ENCODE assay signal across 9 cellular contexts in genomic region chr1:33346921-33347649, GRCh38. TPM values are rescaled to one million over a fixed set of nuclear protein-coding genes. Genes with fewer than 3 reads are reported as not detected.
DNase-seq lines count a peak whose midpoint lies in the region; ATAC-seq, FAIRE-seq and TF ChIP-seq lines count a peak whose summit lies in the region.
"Had no signal": no experiment of that assay in that cellular context is flagged by ENCODE, and none has a peak within 500 bp of the region (broad histone marks: within the 10 kb centered on the region; RNA-seq: fewer than 3 reads in every experiment).

No MANE protein-coding gene starts in this region.

- H3K27ac ChIP-seq in right lobe of liver (peak overlapping the region; percentile 97), testis (peak overlapping the region; percentile 86 to 97)

- peaks cover 0 to 62% (median 24%) of the 10 kb centered on the region in 4 donors for H3K4me1 ChIP-seq in right lobe of liver
- H3K4me1 ChIP-seq in testis, result peaks cover 24% of the 10 kb centered on the region

- TF ChIP-seq POLR2A in right lobe of liver (IDR thresholded peaks at IDR 0.05), result peak; percentile 93
- TF ChIP-seq POLR2A in testis (IDR thresholded peaks at IDR 0.05), result no peak

- no peak for FAIRE-seq in bronchial epithelial cell (lab: Jason Lieb, UNC)

- H3K27me3 ChIP-seq in bronchial epithelial cell (ENCODE audit: control insufficient read depth, insufficient read depth, low read length) (no peaks in the 10 kb centered on the region), right lobe of liver (no peaks in the 10 kb centered on the region), testis (no peaks in the 10 kb centered on the region)

- TF ChIP-seq CTCF in bronchial epithelial cell (IDR thresholded peaks at IDR 0.05; ENCODE audit: insufficient read depth, low read length, severe bottlenecking) (no peak), right lobe of liver (IDR thresholded peaks at IDR 0.05) (no peak), testis (IDR thresholded peaks at IDR 0.05) (no peak)

- ATAC-seq in right lobe of liver (peak; percentile 37 to 61 (median 54)), GM21526 (IDR thresholded peaks at IDR 0.05; ENCODE audit: low FRiP score, unreplicated experiment) (no peak), GM21717 (IDR thresholded peaks at IDR 0.05; ENCODE audit: unreplicated experiment) (no peak)

- intact Hi-C loops in right lobe of liver (cut with DNase I) (no loop called here), testis (cut with DNase I; ENCODE audit: low total_unique reads) (no loop called here)

- H3K4me3 ChIP-seq in bronchial epithelial cell (ENCODE audit: low read depth, low read length) (peak overlapping the region; percentile 79), right lobe of liver (peak overlapping the region; percentile 85 to 90 (median 87)), testis (peak overlapping the region; percentile 90 to 94)

- WGBS in right lobe of liver (ENCODE audit: insufficient coverage, low coverage, low lambda C conversion rate, missing lambda C conversion rate), result 0% methylated on average over 2 of the region's 2 CpGs
- WGBS in testis, 2 donors, result 23 to 33% methylated on average over 2 of the region's 2 CpGs

- DNase-seq in EH (ENCODE audit: low read depth) (peak; percentile 97), NCI-H226 (peak; percentile 94), bronchial epithelial cell (ENCODE audit: low read depth) (peak; percentile 93), right lobe of liver (peak in 2 of 3 donors; percentile 44 to 79), testis (no peak), NCI-H128 (lab: John Stamatoyannopoulos, UW; ENCODE audit: unreplicated experiment) (no peak)

- no peaks in the 10 kb centered on the region for H3K9me3 ChIP-seq in right lobe of liver
- no peaks in the 10 kb centered on the region for H3K9me3 ChIP-seq in testis

- H3K36me3 ChIP-seq in bronchial epithelial cell (ENCODE audit: control insufficient read depth, insufficient read depth, low read length), result peaks cover 3% of the 10 kb centered on the region
- H3K36me3 ChIP-seq in right lobe of liver, result peaks cover 0 to 3% (median 0%) of the 10 kb centered on the region in 4 donors
- no peaks in the 10 kb centered on the region for H3K36me3 ChIP-seq in testis (ENCODE audit: low read depth, missing control alignments)

RNA-seq across cellular contexts. Expression of gene A3GALT2, which starts 26.2 kb away (rescaled TPM):
- total RNA-seq in bronchial epithelial cell (not detected in 2 replicates), right lobe of liver (not detected), testis (1 to 10 TPM in 1 of 2 donors, under 1 TPM in 1; 0.87 to 1.7 TPM)
- polyA plus RNA-seq in testis (ENCODE audit: insufficient read depth, low read depth, low replicate concordance), result not detected
- total RNA-seq: T-helper 1 cell treated with Interleukin-12 subunit alpha and Interleukin-12 subunit beta and Interleukin-4 antibody, amounts not matched to agents 30 ng/mL and 1 ng/mL, for 36 hours had no signal

Comparison
In these comparisons a context has a peak if more than half of its experiments do, and no peak if none do; other contexts are left out.
1. DNase-seq: peak in EH (single experiment), NCI-H226 (single experiment), bronchial epithelial cell (single experiment) and right lobe of liver (2 of 3); none in testis (single experiment) and NCI-H128 (single experiment).
2. ATAC-seq: peak in right lobe of liver (4 of 4); none in GM21526 (single experiment) and GM21717 (single experiment).
3. Peak in every context shown above with its lines, with median percentiles within 50 percentile points of each other: H3K4me3 ChIP-seq.